ENCODE assay signal across 7 cellular contexts in genomic region chr3:111723293-111723963, GRCh38. TPM values are rescaled to one million over a fixed set of nuclear protein-coding genes. Genes with fewer than 3 reads are reported as not detected.
DNase-seq lines count a peak whose midpoint lies in the region; ATAC-seq, FAIRE-seq and TF ChIP-seq lines count a peak whose summit lies in the region.

No MANE protein-coding gene starts in this region.

- no peaks in the 10 kb centered on the region for H4K20me1 ChIP-seq in IMR-90 (ENCODE audit: insufficient read depth, low read length)

- H2AK5ac ChIP-seq in IMR-90 (ENCODE audit: low read depth, low read length): no peak overlapping the region

- no peak for FAIRE-seq in frontal cortex (lab: Jason Lieb, UNC)

- POLR2A ChIA-PET in IMR-90 (lab: Charles Lee; ENCODE audit: unreplicated experiment): no interaction called here

- H3K79me1 ChIP-seq in IMR-90 (ENCODE audit: low read depth in 1 of 2, low read length in 2 of 2): no peaks in the 10 kb centered on the region

- H3K14ac ChIP-seq in IMR-90 (replicated peaks; ENCODE audit: low read depth, low read length): no peak overlapping the region

- no peak overlapping the region for H3K4ac ChIP-seq in IMR-90 (ENCODE audit: low read depth, low read length)

- ATAC-seq in GM19467 (IDR thresholded peaks at IDR 0.05; ENCODE audit: unreplicated experiment) (peak; percentile 53), IMR-90 (ENCODE audit: low read depth) (peak; percentile 59), HG02763 (IDR thresholded peaks at IDR 0.05; ENCODE audit: unreplicated experiment) (no peak)

- CTCF ChIA-PET in IMR-90 (lab: Yijun Ruan, JAX): interaction anchor here (0.5 kb wide), 1 partner anchor 245 kb away, joined by 8 read pairs; no protein-coding TSS in a partner anchor

- dilution Hi-C loops in IMR-90 (cut with HindIII; ENCODE audit: low sequenced_read_pairs, unreplicated experiment): loop anchor here (25.0 kb wide), 1 partner anchor 239 kb away; no protein-coding TSS in a partner anchor

- no peak overlapping the region for H2BK15ac ChIP-seq in IMR-90 (ENCODE audit: low read depth, low read length)

- H3K27me3 ChIP-seq in IMR-90 (ENCODE audit: control insufficient read depth, insufficient read depth, low read length): no peaks in the 10 kb centered on the region; the same call in 1 of the 2 replicates
- no peaks in the 10 kb centered on the region for H3K27me3 ChIP-seq in brain microvascular endothelial cell (replicated peaks)
- H3K27me3 ChIP-seq in subcutaneous abdominal adipose tissue (ENCODE audit: control insufficient read depth in 5 of 5, insufficient read depth in 4 of 5, low read length in 5 of 5): no peaks in the 10 kb centered on the region

- H2BK20ac ChIP-seq in IMR-90 (ENCODE audit: low read depth, low read length): no peak overlapping the region

- TF ChIP-seq POLR2A in IMR-90 (IDR thresholded peaks at IDR 0.05; ENCODE audit: low read depth, low read length): no peak

- H3K9ac ChIP-seq in IMR-90 (ENCODE audit: low read depth, low read length) (no peak overlapping the region), subcutaneous abdominal adipose tissue (ENCODE audit: low read length in 5 of 5) (no peak overlapping the region)

- TF ChIP-seq RAD21 in IMR-90 (IDR thresholded peaks at IDR 0.05; ENCODE audit: low read length): peak; percentile 6; the same call in 1 of the 2 replicates

- no peak overlapping the region for H2AFZ ChIP-seq in IMR-90 (replicated peaks; ENCODE audit: low read length, poor library complexity)

- BruUV-seq in IMR-90 (replicated peaks; lab: Mats Ljungman, UMichigan): no TSS peak

- no peak overlapping the region for H3K56ac ChIP-seq in IMR-90 (ENCODE audit: extremely low read depth, insufficient read depth, low read length)

- no peak overlapping the region for H2BK5ac ChIP-seq in IMR-90 (ENCODE audit: low read depth, low read length, poor library complexity, severe bottlenecking)

- H3K4me1 ChIP-seq in IMR-90 (ENCODE audit: control insufficient read depth, insufficient read depth, low read length) (peaks cover 5% of the 10 kb centered on the region; the same call in 1 of the 2 replicates), subcutaneous abdominal adipose tissue (ENCODE audit: control insufficient read depth in 5 of 5, insufficient read depth in 5 of 5, low read length in 5 of 5) (peaks cover 2 to 33% (median 14%) of the 10 kb centered on the region in 5 donors)

- H3K9me1 ChIP-seq in IMR-90 (ENCODE audit: insufficient read depth, low read length): peaks cover 3% of the 10 kb centered on the region; the same call in 1 of the 2 replicates

- H3K4me2 ChIP-seq in IMR-90 (ENCODE audit: low read depth, low read length): no peak overlapping the region

- H3K18ac ChIP-seq in IMR-90 (ENCODE audit: low read depth, low read length): no peak overlapping the region

- H3K27ac ChIP-seq in IMR-90 (ENCODE audit: insufficient read depth, low read length): no peak overlapping the region
- H3K27ac ChIP-seq in brain microvascular endothelial cell: peak overlapping the region; percentile 36
- peak overlapping the region; percentile 42 for H3K27ac ChIP-seq in subcutaneous abdominal adipose tissue (ENCODE audit: low read depth, low read length)

- H4K5ac ChIP-seq in IMR-90 (ENCODE audit: low read depth, low read length): no peak overlapping the region

- H3K23ac ChIP-seq in IMR-90 (ENCODE audit: low read depth, low read length): no peak overlapping the region

- DNase-seq in IMR-90: peak; percentile 80
- peak; percentile 74 for DNase-seq in brain microvascular endothelial cell
- no peak for DNase-seq in frontal cortex (ENCODE audit: low spot score in 2 of 2)
- DNase-seq in HUDEP-2 (lab: John Stamatoyannopoulos, UW; ENCODE audit: unreplicated experiment in 76 of 76): no peak

- intact Hi-C loops in IMR-90 (cut with micrococcal nuclease): no loop called here

- no peak overlapping the region for H4K8ac ChIP-seq in IMR-90 (ENCODE audit: low read depth in 2 of 2, low read length in 2 of 2)

- H2AK9ac ChIP-seq in IMR-90 (replicated peaks; ENCODE audit: low read depth, low read length, poor library complexity): no peak overlapping the region

- in situ Hi-C loops in IMR-90 (cut with MboI; ENCODE audit: low sequenced_read_pairs): no loop called here
- in situ Hi-C loops in brain microvascular endothelial cell (cut with HindIII; ENCODE audit: low pct_ligation_motif_present, low sequenced_read_pairs): loop anchor here (10.0 kb wide), 1 partner anchor 241 kb away; no protein-coding TSS in a partner anchor

- no CpG with 5 or more reads among the region's 4 CpGs for WGBS in IMR-90 (ENCODE audit: extremely low coverage in 2 of 2, insufficient read length in 1 of 2), 2 experiments

- no peak overlapping the region for H3K4me3 ChIP-seq in IMR-90 (ENCODE audit: insufficient read depth, low read depth, low read length)
- H3K4me3 ChIP-seq in brain microvascular endothelial cell (ENCODE audit: low read depth, low read length): no peak overlapping the region
- no peak overlapping the region for H3K4me3 ChIP-seq in subcutaneous abdominal adipose tissue (ENCODE audit: low read depth in 1 of 5, low read length in 5 of 5)

- no peak overlapping the region for H2BK120ac ChIP-seq in IMR-90 (ENCODE audit: low read depth, low read length)

- no peak overlapping the region for H4K91ac ChIP-seq in IMR-90 (ENCODE audit: insufficient read depth, low read depth, low read length)

- no peaks in the 10 kb centered on the region for H3K9me3 ChIP-seq in IMR-90 (ENCODE audit: control insufficient read depth, insufficient read depth, low read length)
- H3K9me3 ChIP-seq in subcutaneous abdominal adipose tissue (ENCODE audit: control insufficient read depth in 5 of 5, low read length in 5 of 5): no peaks in the 10 kb centered on the region

- no peak for TF ChIP-seq CTCF in IMR-90 (conservative IDR thresholded peaks at IDR 0.05; ENCODE audit: low read depth, low read length)
- TF ChIP-seq CTCF in brain microvascular endothelial cell (IDR thresholded peaks at IDR 0.05; ENCODE audit: low read depth, low read length, missing control alignments): no peak

- no peaks in the 10 kb centered on the region for H3K36me3 ChIP-seq in IMR-90 (ENCODE audit: control insufficient read depth, insufficient read depth, low read length)
- H3K36me3 ChIP-seq in brain microvascular endothelial cell (replicated peaks): no peaks in the 10 kb centered on the region
- no peaks in the 10 kb centered on the region for H3K36me3 ChIP-seq in subcutaneous abdominal adipose tissue (ENCODE audit: control insufficient read depth in 5 of 5, insufficient read depth in 5 of 5, low read length in 5 of 5)

TF ChIP-seq in IMR-90, 13 proteins besides CTCF, POLR2A, EP300 and RAD21:
- TF ChIP-seq MAZ (IDR thresholded peaks at IDR 0.05; ENCODE audit: borderline replicate concordance, low read depth, low read length) (no peak), FOS (IDR thresholded peaks at IDR 0.05; ENCODE audit: low read depth, low read length) (peak; percentile 36; the same call in 1 of the 2 replicates), CEBPB (IDR thresholded peaks at IDR 0.05; ENCODE audit: low read depth, low read length) (peak; percentile 46; the same call in 1 of the 2 replicates), RCOR1 (IDR thresholded peaks at IDR 0.05; ENCODE audit: insufficient replicate concordance, low read length) (no peak)

RNA-seq across cellular contexts. Expression of gene PLCXD2, which starts 49.0 kb away (rescaled TPM):
- total RNA-seq in IMR-90 (2012; rRNA removed): 2.2 and 2.5 TPM in 2 replicates
- 0.55 and 0.57 TPM in 2 replicates for polyA plus RNA-seq in IMR-90 (2012; rRNA removed)
- 0.20 and 0.37 TPM in 2 replicates for polyA plus RNA-seq in IMR-90 (2012; cell fraction: cytosol; rRNA removed)
- polyA plus RNA-seq in IMR-90 (2012; cell fraction: nucleus; rRNA removed; ENCODE audit: low replicate concordance): 0.74 and 1.9 TPM in 2 replicates
- 65.6 TPM for total RNA-seq in frontal cortex

Comparison
In these comparisons a context has a peak if more than half of its experiments do, and no peak if none do; other contexts are left out.
1. DNase-seq: peak in IMR-90 (single experiment) and brain microvascular endothelial cell (single experiment); none in frontal cortex (0 of 2) and HUDEP-2 (0 of 76).
2. RNA of gene PLCXD2, which starts 49.0 kb away (total RNA-seq): 65.6 TPM in frontal cortex (single experiment); 2.2 to 2.5 TPM in IMR-90; every median in the first group is over 10 times any median in the second.